15 cellular contexts compared by ENCODE assay signal in the genomic region with DNA sequence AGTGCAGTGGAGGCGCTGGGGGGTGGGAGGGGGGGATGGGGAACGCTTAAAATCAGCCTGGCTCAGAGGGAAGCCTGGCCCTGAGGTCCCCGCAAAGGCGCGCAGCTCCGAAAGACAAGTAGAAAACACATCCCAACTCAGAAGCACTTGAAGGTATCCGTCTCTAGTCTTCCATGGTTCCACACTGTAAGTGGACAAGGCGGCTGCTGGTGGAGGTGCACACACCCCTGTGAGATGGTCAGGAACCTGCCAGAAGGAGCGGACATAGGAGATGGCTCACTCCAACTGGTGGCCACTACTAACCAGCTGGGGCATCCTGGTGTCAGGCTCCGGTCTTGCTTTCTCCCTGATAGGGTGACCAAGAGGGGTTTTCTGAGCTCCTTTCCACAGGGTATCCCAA. TPM values are rescaled to one million over a fixed set of nuclear protein-coding genes. Genes with fewer than 3 reads are reported as not detected.
DNase-seq lines count a peak whose midpoint lies in the region; ATAC-seq and TF ChIP-seq lines count a peak whose summit lies in the region.
"Had no signal": no experiment of that assay in that cellular context is flagged by ENCODE, and none has a peak within 500 bp of the region (broad histone marks: within the 10 kb centered on the region; RNA-seq: fewer than 3 reads in every experiment).

No MANE protein-coding gene starts in this region.

- H3K23ac ChIP-seq in IMR-90 (ENCODE audit: low read depth, low read length): 0 out of 2 replicates have a peak overlapping the region, but pooled peaks have one; percentile 16

- H3K27ac ChIP-seq in IMR-90 (ENCODE audit: insufficient read depth, low read length): no peak overlapping the region
- H3K27ac ChIP-seq in muscle layer of colon (ENCODE audit: low read depth, low read length): peak overlapping the region; percentile 41
- peak overlapping the region; percentile 43 for H3K27ac ChIP-seq in substantia nigra (ENCODE audit: low read depth, low read length, poor library complexity, severe bottlenecking)

- no peak for ATAC-seq in IMR-90 (ENCODE audit: low read depth)
- ATAC-seq in GM19467 (IDR thresholded peaks at IDR 0.05; ENCODE audit: unreplicated experiment): no peak

- H3K4me3 ChIP-seq in IMR-90 (ENCODE audit: insufficient read depth, low read depth, low read length) (no peak overlapping the region), muscle layer of colon (ENCODE audit: low read depth in 1 of 2, low read length in 2 of 2) (no peak overlapping the region), Caco-2 (ENCODE audit: low read depth, low read length) (no peak overlapping the region)
- H3K4me3 ChIP-seq: smooth muscle cell had no signal

- no peak overlapping the region for H3K9ac ChIP-seq in IMR-90 (ENCODE audit: low read depth, low read length)
- H3K9ac ChIP-seq in muscle layer of colon (ENCODE audit: low read length): no peak overlapping the region

- H2BK120ac ChIP-seq in IMR-90 (ENCODE audit: low read depth, low read length): no peak overlapping the region

- H3K36me3 ChIP-seq in IMR-90 (ENCODE audit: control insufficient read depth, insufficient read depth, low read length) (peaks cover 6% of the 10 kb centered on the region; the same call in 1 of the 2 replicates), muscle layer of colon (ENCODE audit: insufficient read depth, low read length) (no peaks in the 10 kb centered on the region), Caco-2 (ENCODE audit: control insufficient read depth, insufficient read depth, low read length) (peaks cover 1% of the 10 kb centered on the region)

- H2AFZ ChIP-seq in IMR-90 (replicated peaks; ENCODE audit: low read length, poor library complexity): no peak overlapping the region

- in situ Hi-C loops in IMR-90 (cut with MboI; ENCODE audit: low sequenced_read_pairs): no loop called here

- TF ChIP-seq CTCF in IMR-90 (conservative IDR thresholded peaks at IDR 0.05; ENCODE audit: low read depth, low read length) (no peak), chondrocyte (IDR thresholded peaks at IDR 0.05) (no peak), Caco-2 (IDR thresholded peaks at IDR 0.05; ENCODE audit: insufficient read depth in 1 of 2, low read depth in 1 of 2, low read length in 1 of 2, severe bottlenecking in 1 of 2, unreplicated experiment in 1 of 2) (no peak), Calu3 (IDR thresholded peaks at IDR 0.05; ENCODE audit: unreplicated experiment) (no peak)

- H3K27ac Mint-ChIP-seq in chondrocyte (ENCODE audit: unreplicated experiment): peak overlapping the region; percentile 49
- no peak overlapping the region for H3K27ac Mint-ChIP-seq in Caco-2 (ENCODE audit: unreplicated experiment)
- no peak overlapping the region for H3K27ac Mint-ChIP-seq in Calu3 (ENCODE audit: unreplicated experiment)

- POLR2A ChIA-PET in IMR-90 (lab: Charles Lee; ENCODE audit: unreplicated experiment) (no interaction called here), Caco-2 (lab: Charles Lee) (no interaction called here)

- H3K4me1 Mint-ChIP-seq in chondrocyte (ENCODE audit: low read depth) (peaks cover 86% of the 10 kb centered on the region), Caco-2 (ENCODE audit: low read depth, unreplicated experiment) (no peaks in the 10 kb centered on the region), Calu3 (ENCODE audit: low read depth, unreplicated experiment) (peaks cover 20% of the 10 kb centered on the region)

- no peak overlapping the region for H3K18ac ChIP-seq in IMR-90 (ENCODE audit: low read depth, low read length)

- H3K4me3 Mint-ChIP-seq in chondrocyte (ENCODE audit: unreplicated experiment): no peak overlapping the region
- H3K4me3 Mint-ChIP-seq in Caco-2 (ENCODE audit: unreplicated experiment): no peak overlapping the region
- no peak overlapping the region for H3K4me3 Mint-ChIP-seq in Calu3 (ENCODE audit: low read depth, unreplicated experiment)

- H3K36me3 Mint-ChIP-seq in chondrocyte (ENCODE audit: low read depth) (peaks cover 4% of the 10 kb centered on the region), Caco-2 (ENCODE audit: insufficient read depth, unreplicated experiment) (peaks cover 27% of the 10 kb centered on the region), Calu3 (ENCODE audit: insufficient read depth, unreplicated experiment) (peaks cover 24% of the 10 kb centered on the region)

- intact Hi-C loops in IMR-90 (cut with micrococcal nuclease): no loop called here
- intact Hi-C loops in Caco-2 (cut with micrococcal nuclease; ENCODE audit: unreplicated experiment): no loop called here
- intact Hi-C loops in Calu3 (cut with micrococcal nuclease; ENCODE audit: unreplicated experiment): no loop called here

- no peak overlapping the region for H4K8ac ChIP-seq in IMR-90 (ENCODE audit: low read depth in 2 of 2, low read length in 2 of 2)

- H3K79me1 ChIP-seq in IMR-90 (ENCODE audit: low read depth in 1 of 2, low read length in 2 of 2): peaks cover 49 to 94% of the 10 kb centered on the region in 2 experiments

- H3K9me3 Mint-ChIP-seq in chondrocyte (ENCODE audit: low read depth) (no peaks in the 10 kb centered on the region), Caco-2 (ENCODE audit: unreplicated experiment) (no peaks in the 10 kb centered on the region), Calu3 (ENCODE audit: low read depth, unreplicated experiment) (no peaks in the 10 kb centered on the region)

- H3K27me3 ChIP-seq in IMR-90 (ENCODE audit: control insufficient read depth, insufficient read depth, low read length) (no peaks in the 10 kb centered on the region), muscle layer of colon (ENCODE audit: control insufficient read depth in 1 of 2, insufficient read depth in 2 of 2, low read length in 2 of 2) (no peaks in the 10 kb centered on the region), Caco-2 (replicated peaks; ENCODE audit: control insufficient read depth, insufficient read depth, low read length) (no peaks in the 10 kb centered on the region)

- no peak overlapping the region for H3K4me2 ChIP-seq in IMR-90 (ENCODE audit: low read depth, low read length)
- H3K4me2 ChIP-seq: smooth muscle cell had no signal

- 89% methylated on average over 3 of the region's 10 CpGs; no CpG with 5 or more reads in 1 of the 2 experiments for WGBS in IMR-90 (ENCODE audit: extremely low coverage in 2 of 2, insufficient read length in 1 of 2), 2 experiments

- no peak for TF ChIP-seq POLR2A in IMR-90 (IDR thresholded peaks at IDR 0.05; ENCODE audit: low read depth, low read length)

- no peak for DNase-seq in IMR-90
- DNase-seq in chondrocyte (ENCODE audit: low spot score): peak; percentile 62
- DNase-seq in substantia nigra (lab: John Stamatoyannopoulos, UW): no peak
- DNase-seq in Caco-2: no peak
- no peak for DNase-seq in NAMALWA (ENCODE audit: low spot score)
- no peak for DNase-seq in Calu3
- DNase-seq: DND-41; erythroblast; KBM-7; NCI-H187 treated with DMSO at 0.1 percent for 48 hours; NK-92 treated with Interleukin-12 subunit alpha and Interleukin-12 subunit beta, amount 100 ng/mL, for 24 hours; stimulated activated CD8-positive, alpha-beta memory T cell treated with anti-CD3 and anti-CD28 coated beads, Interleukin-4, amount 100 ng/mL, for 48 hours had no signal

- no peak overlapping the region for H4K91ac ChIP-seq in IMR-90 (ENCODE audit: insufficient read depth, low read depth, low read length)

- no peak for TF ChIP-seq RAD21 in IMR-90 (IDR thresholded peaks at IDR 0.05; ENCODE audit: low read length)

- H3K9me1 ChIP-seq in IMR-90 (ENCODE audit: insufficient read depth, low read length): peaks cover 73% of the 10 kb centered on the region

- no peak overlapping the region for H4K5ac ChIP-seq in IMR-90 (ENCODE audit: low read depth, low read length)

- H3K14ac ChIP-seq in IMR-90 (replicated peaks; ENCODE audit: low read depth, low read length): no peak overlapping the region

- H3K4me1 ChIP-seq in IMR-90 (ENCODE audit: control insufficient read depth, insufficient read depth, low read length): peaks cover 27% of the 10 kb centered on the region; the same call in 1 of the 2 replicates
- H3K4me1 ChIP-seq in muscle layer of colon (ENCODE audit: insufficient read depth, low read length): peaks cover 65% of the 10 kb centered on the region
- H3K4me1 ChIP-seq in Caco-2: 0 out of 2 replicates have a peak, but pooled peaks cover 4% of the 10 kb centered on the region

- H3K9me3 ChIP-seq in IMR-90 (ENCODE audit: control insufficient read depth, insufficient read depth, low read length) (no peaks in the 10 kb centered on the region), muscle layer of colon (ENCODE audit: low read length) (no peaks in the 10 kb centered on the region), Caco-2 (no peaks in the 10 kb centered on the region)

- BruUV-seq in IMR-90 (replicated peaks; lab: Mats Ljungman, UMichigan) (no TSS peak), Caco-2 (replicated peaks; lab: Mats Ljungman, UMichigan) (no TSS peak), Calu3 (replicated peaks; lab: Mats Ljungman, UMichigan) (no TSS peak)

- H3K56ac ChIP-seq in IMR-90 (ENCODE audit: extremely low read depth, insufficient read depth, low read length): no peak overlapping the region

- no peak overlapping the region for H3K4ac ChIP-seq in IMR-90 (ENCODE audit: low read depth, low read length)

- dilution Hi-C loops in IMR-90 (cut with HindIII; ENCODE audit: low sequenced_read_pairs, unreplicated experiment): no loop called here

- no peak overlapping the region for H2AK5ac ChIP-seq in IMR-90 (ENCODE audit: low read depth, low read length)

- H2BK15ac ChIP-seq in IMR-90 (ENCODE audit: low read depth, low read length): no peak overlapping the region

- H2BK5ac ChIP-seq in IMR-90 (ENCODE audit: low read depth, low read length, poor library complexity, severe bottlenecking): no peak overlapping the region

- H2AK9ac ChIP-seq in IMR-90 (replicated peaks; ENCODE audit: low read depth, low read length, poor library complexity): no peak overlapping the region

- no peak overlapping the region for H2BK20ac ChIP-seq in IMR-90 (ENCODE audit: low read depth, low read length)

- CTCF ChIA-PET in IMR-90 (lab: Yijun Ruan, JAX) (no interaction called here), Caco-2 (lab: Charles Lee) (interaction anchor here (0.6 kb wide), 1 partner anchor 43 kb away, joined by 5 read pairs; no protein-coding TSS in a partner anchor), Calu3 (lab: Charles Lee) (no interaction called here)

- H3K27me3 Mint-ChIP-seq in chondrocyte (ENCODE audit: low read depth) (no peaks in the 10 kb centered on the region), Caco-2 (ENCODE audit: insufficient read depth, unreplicated experiment) (no peaks in the 10 kb centered on the region), Calu3 (ENCODE audit: unreplicated experiment) (no peaks in the 10 kb centered on the region)

- H4K20me1 ChIP-seq in IMR-90 (ENCODE audit: insufficient read depth, low read length): peaks cover 98% of the 10 kb centered on the region

TF ChIP-seq in IMR-90, 13 proteins besides CTCF, POLR2A, EP300 and RAD21 (continues in another document):
- TF ChIP-seq RCOR1 (IDR thresholded peaks at IDR 0.05; ENCODE audit: insufficient replicate concordance, low read length) (no peak), FOS (IDR thresholded peaks at IDR 0.05; ENCODE audit: low read depth, low read length) (no peak)

RNA-seq across cellular contexts. Expression of a gene that starts 41.7 kb away (rescaled TPM):
- total RNA-seq in IMR-90 (2012; rRNA removed): 74.2 and 81.0 TPM in 2 replicates
- 80.2 and 86.6 TPM in 2 replicates for polyA plus RNA-seq in IMR-90 (2012; rRNA removed)
- polyA plus RNA-seq in IMR-90 (2012; cell fraction: cytosol; rRNA removed): 63.0 and 104 TPM in 2 replicates
- polyA plus RNA-seq in IMR-90 (2012; cell fraction: nucleus; rRNA removed; ENCODE audit: low replicate concordance): 167 and 220 TPM in 2 replicates
- 62.6 to 90.6 TPM (median 86.4 TPM) in 3 replicates for total RNA-seq in chondrocyte
- total RNA-seq in Caco-2 (2022): 97.2 and 99.6 TPM in 2 replicates
- total RNA-seq in Calu3 (2022): 71.9 and 78.7 TPM in 2 replicates
